Comparison of ENCODE assay signal across 17 cellular contexts in the genomic region with DNA sequence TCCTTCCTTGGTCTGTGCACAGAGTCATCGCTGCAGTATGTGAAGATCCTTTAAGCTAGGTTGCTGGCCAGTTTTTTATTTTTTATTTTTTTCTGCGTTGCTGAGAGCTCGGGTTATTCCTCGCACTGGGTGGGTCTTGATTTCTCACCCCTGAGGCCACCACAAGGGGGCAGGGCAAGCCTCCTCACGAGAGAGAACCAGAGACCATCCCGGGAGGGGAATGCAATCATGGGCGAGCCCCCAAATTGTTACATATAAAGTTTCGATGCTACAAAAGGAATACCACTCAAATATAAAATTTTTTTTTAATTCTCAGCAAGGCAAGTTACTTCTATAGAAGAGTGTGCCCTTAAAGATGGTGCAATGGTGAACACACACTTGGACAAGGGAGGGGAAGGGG. TPM values are rescaled to one million over a fixed set of nuclear protein-coding genes. Genes with fewer than 3 reads are reported as not detected.
DNase-seq lines count a peak whose midpoint lies in the region; ATAC-seq and TF ChIP-seq lines count a peak whose summit lies in the region.
"Had no signal": no experiment of that assay in that cellular context is flagged by ENCODE, and none has a peak within 500 bp of the region (broad histone marks: within the 10 kb centered on the region; RNA-seq: fewer than 3 reads in every experiment).

No MANE protein-coding gene starts in this region.

- no peak overlapping the region for H3K27ac Mint-ChIP-seq in activated naive CD4-positive, alpha-beta T cell treated with anti-CD3 and anti-CD28 coated beads, Interleukin-2, amount 10 ng/mL, durations not matched to agents 7 days and 5 days
- H3K27ac Mint-ChIP-seq in activated CD4-positive, alpha-beta memory T cell treated with anti-CD3 and anti-CD28 coated beads for 36 hours, result no peak overlapping the region
- H3K27ac Mint-ChIP-seq: B cell, memory B cell had no signal

- H3K36me3 Mint-ChIP-seq in activated naive CD4-positive, alpha-beta T cell treated with anti-CD3 and anti-CD28 coated beads, Interleukin-2, amount 10 ng/mL, durations not matched to agents 7 days and 5 days, result peaks cover 54% of the 10 kb centered on the region
- peaks cover 63% of the 10 kb centered on the region for H3K36me3 Mint-ChIP-seq in activated CD4-positive, alpha-beta memory T cell treated with anti-CD3 and anti-CD28 coated beads for 36 hours

- H3K9me3 ChIP-seq in Loucy (ENCODE audit: insufficient read depth, low read depth, low read length), result peaks cover 8% of the 10 kb centered on the region; the same call in 1 of the 2 replicates

- H3K27me3 ChIP-seq in Loucy (ENCODE audit: insufficient read depth, low read length, poor library complexity, severe bottlenecking), result no peaks in the 10 kb centered on the region
- H3K27me3 ChIP-seq: breast epithelium had no signal

- no peaks in the 10 kb centered on the region for H3F3A ChIP-seq in Loucy (ENCODE audit: low read depth)

- ATAC-seq in stimulated activated naive CD8-positive, alpha-beta T cell treated with anti-CD3 and anti-CD28 coated beads, Interleukin-15, Interleukin-2, amounts not matched to agents 100 U/mL and 50 U/mL, for 24 hours, result no peak

- no peaks in the 10 kb centered on the region for H3K79me2 ChIP-seq in Loucy (ENCODE audit: insufficient read depth, low read length)

- no peaks in the 10 kb centered on the region for H3K9me2 ChIP-seq in Loucy (replicated peaks; ENCODE audit: low read depth, low read length)

- CTCF ChIA-PET in activated naive CD4-positive, alpha-beta T cell treated with anti-CD3 and anti-CD28 coated beads, Interleukin-2, amount 10 ng/mL, durations not matched to agents 7 days and 5 days (lab: Charles Lee), result no interaction called here
- CTCF ChIA-PET in activated CD4-positive, alpha-beta memory T cell treated with anti-CD3 and anti-CD28 coated beads for 36 hours (lab: Charles Lee), result no interaction called here

- peaks cover 9% of the 10 kb centered on the region for H3K4me1 ChIP-seq in Loucy (ENCODE audit: insufficient read depth, low read length, poor library complexity, severe bottlenecking)
- H3K4me1 ChIP-seq: breast epithelium had no signal

- H4K20me1 ChIP-seq in Loucy (ENCODE audit: insufficient read depth, low read length, poor library complexity, severe bottlenecking), result peaks cover 10% of the 10 kb centered on the region

- peaks cover 34% of the 10 kb centered on the region; the same call in 1 of the 2 replicates for H3K36me3 ChIP-seq in Loucy (ENCODE audit: insufficient read depth, low read length)
- H3K36me3 ChIP-seq: breast epithelium had no signal

- H3K9ac ChIP-seq in Loucy (ENCODE audit: low read depth, low read length, poor library complexity, severe bottlenecking), result no peak overlapping the region

- H2AFZ ChIP-seq in Loucy (ENCODE audit: low read length), result no peak overlapping the region

- TF ChIP-seq CTCF in Loucy (conservative IDR thresholded peaks at IDR 0.05; ENCODE audit: low read length), result peak; percentile 24
- no peak for TF ChIP-seq CTCF in cardiac fibroblast (IDR thresholded peaks at IDR 0.05; ENCODE audit: low read depth, low read length)

- no peaks in the 10 kb centered on the region for H3K27me3 Mint-ChIP-seq in activated naive CD4-positive, alpha-beta T cell treated with anti-CD3 and anti-CD28 coated beads, Interleukin-2, amount 10 ng/mL, durations not matched to agents 7 days and 5 days
- H3K27me3 Mint-ChIP-seq in activated CD4-positive, alpha-beta memory T cell treated with anti-CD3 and anti-CD28 coated beads for 36 hours, result no peaks in the 10 kb centered on the region
- H3K27me3 Mint-ChIP-seq: B cell, memory B cell had no signal

- intact Hi-C loops in activated CD4-positive, alpha-beta memory T cell treated with anti-CD3 and anti-CD28 coated beads for 36 hours (cut with micrococcal nuclease), result loop anchor here (5.0 kb wide), 1 partner anchor 312 kb away; no protein-coding TSS in a partner anchor

- DNase-seq in activated naive CD4-positive, alpha-beta T cell treated with anti-CD3 and anti-CD28 coated beads, Interleukin-2, amount 50 U/mL, for 16 hours, result peak; percentile 13
- no peak for DNase-seq in activated naive CD4-positive, alpha-beta T cell treated with anti-CD3 and anti-CD28 coated beads, Interleukin-2, amount 10 ng/mL, durations not matched to agents 7 days and 5 days
- DNase-seq in cardiac fibroblast (ENCODE audit: low read depth in 2 of 2) (peak; percentile 9 to 10), cortex of kidney (lab: John Stamatoyannopoulos, UW) (no peak)
- peak; percentile 26 for DNase-seq in stimulated activated naive CD8-positive, alpha-beta T cell treated with anti-CD3 and anti-CD28 coated beads, Interleukin-15, Interleukin-2, amounts not matched to agents 100 U/mL and 50 U/mL, for 24 hours
- no peak for DNase-seq in activated CD8-positive, alpha-beta memory T cell treated with anti-CD3 and anti-CD28 coated beads, Interleukin-2, amount 50 U/mL, for 4 hours
- DNase-seq in activated CD4-positive, alpha-beta memory T cell treated with anti-CD3 and anti-CD28 coated beads for 36 hours, result no peak
- DNase-seq: activated naive CD4-positive, alpha-beta T cell treated with Interleukin-2 at 50 U/mL for 16 hours; effector CD4-positive, alpha-beta T cell; NK-92 treated with Interleukin-12 subunit alpha and Interleukin-12 subunit beta, amount 100 ng/mL, for 24 hours; occipital lobe had no signal

- no peak overlapping the region for H3K4me3 Mint-ChIP-seq in activated naive CD4-positive, alpha-beta T cell treated with anti-CD3 and anti-CD28 coated beads, Interleukin-2, amount 10 ng/mL, durations not matched to agents 7 days and 5 days
- H3K4me3 Mint-ChIP-seq in activated CD4-positive, alpha-beta memory T cell treated with anti-CD3 and anti-CD28 coated beads for 36 hours, result no peak overlapping the region
- H3K4me3 Mint-ChIP-seq: B cell, memory B cell had no signal

- H3K4me2 ChIP-seq in Loucy (ENCODE audit: low read depth, low read length, poor library complexity, severe bottlenecking), result no peak overlapping the region

- POLR2A ChIA-PET in activated CD4-positive, alpha-beta memory T cell treated with anti-CD3 and anti-CD28 coated beads for 36 hours (lab: Charles Lee), result no interaction called here

- H3K4me3 ChIP-seq in Loucy (ENCODE audit: low read length, poor library complexity, severe bottlenecking) (no peak overlapping the region), cardiac fibroblast (replicated peaks in 1 of 2; ENCODE audit: low read depth in 2 of 2, low read length in 2 of 2) (no peak overlapping the region)
- H3K4me3 ChIP-seq: breast epithelium, SK-N-MC, skin epidermis had no signal

- H3K9me3 Mint-ChIP-seq in activated naive CD4-positive, alpha-beta T cell treated with anti-CD3 and anti-CD28 coated beads, Interleukin-2, amount 10 ng/mL, durations not matched to agents 7 days and 5 days, result peaks cover 24% of the 10 kb centered on the region
- peaks cover 30% of the 10 kb centered on the region for H3K9me3 Mint-ChIP-seq in activated CD4-positive, alpha-beta memory T cell treated with anti-CD3 and anti-CD28 coated beads for 36 hours

- H3K4me1 Mint-ChIP-seq in activated naive CD4-positive, alpha-beta T cell treated with anti-CD3 and anti-CD28 coated beads, Interleukin-2, amount 10 ng/mL, durations not matched to agents 7 days and 5 days, result no peaks in the 10 kb centered on the region
- H3K4me1 Mint-ChIP-seq in activated CD4-positive, alpha-beta memory T cell treated with anti-CD3 and anti-CD28 coated beads for 36 hours (ENCODE audit: low read depth), result peaks cover 11% of the 10 kb centered on the region
- H3K4me1 Mint-ChIP-seq: B cell, memory B cell had no signal

RNA-seq across cellular contexts. Expression of a gene that starts 24.9 kb away (rescaled TPM):
- total RNA-seq in activated CD4-positive, alpha-beta memory T cell treated with anti-CD3 and anti-CD28 coated beads for 36 hours, result not detected
- total RNA-seq: B cell had no signal

RNA-seq across cellular contexts. Expression of a gene that starts 43.3 kb away (rescaled TPM):
- 100 to 1,000 TPM; 116 TPM for total RNA-seq in activated CD4-positive, alpha-beta memory T cell treated with anti-CD3 and anti-CD28 coated beads for 36 hours

Comparison
In these comparisons a context has a peak if more than half of its experiments do, and no peak if none do; other contexts are left out.
1. DNase-seq: peak in activated naive CD4-positive, alpha-beta T cell treated with anti-CD3 and anti-CD28 coated beads, Interleukin-2, amount 50 U/mL, for 16 hours (single experiment), cardiac fibroblast (2 of 2) and stimulated activated naive CD8-positive, alpha-beta T cell treated with anti-CD3 and anti-CD28 coated beads, Interleukin-15, Interleukin-2, amounts not matched to agents 100 U/mL and 50 U/mL, for 24 hours (single experiment); none in activated naive CD4-positive, alpha-beta T cell treated with anti-CD3 and anti-CD28 coated beads, Interleukin-2, amount 10 ng/mL, durations not matched to agents 7 days and 5 days (single experiment), activated CD8-positive, alpha-beta memory T cell treated with anti-CD3 and anti-CD28 coated beads, Interleukin-2, amount 50 U/mL, for 4 hours (single experiment), cortex of kidney (single experiment) and activated CD4-positive, alpha-beta memory T cell treated with anti-CD3 and anti-CD28 coated beads for 36 hours (single experiment).